In genomic region chr17:43790311-43790940, GRCh38 we compare ENCODE assay signal across 1 cellular context.
A peak's percentile ranks its signal among the peaks of the same experiment; 100 is the strongest.
TF ChIP-seq lines count a peak whose summit lies in the region.

No MANE protein-coding gene starts in this region.

TF ChIP-seq in HepG2, 621 proteins besides CTCF, POLR2A, EP300 and RAD21 (continues in another document):
- TF ChIP-seq IRF2 (CRISPR knock-in tag; IDR thresholded peaks at IDR 0.05), result no peak
- TF ChIP-seq GATA4 (IDR thresholded peaks at IDR 0.05; ENCODE audit: borderline replicate concordance, low read depth), result no peak
- no peak for TF ChIP-seq ZNF121 (CRISPR knock-in tag; IDR thresholded peaks at IDR 0.05)
- TF ChIP-seq PBX2 (CRISPR knock-in tag; IDR thresholded peaks at IDR 0.05), result no peak
- no peak for TF ChIP-seq ZNF598 (CRISPR knock-in tag; IDR thresholded peaks at IDR 0.05; ENCODE audit: borderline replicate concordance)
- TF ChIP-seq ATAD3A (CRISPR knock-in tag; IDR thresholded peaks at IDR 0.05), result no peak
- TF ChIP-seq SMC3 (IDR thresholded peaks at IDR 0.05; ENCODE audit: low read length), result 0 out of 2 replicates have a peak, but pooled peaks have one; percentile 7
- no peak for TF ChIP-seq ZNF749 (CRISPR knock-in tag; IDR thresholded peaks at IDR 0.05; ENCODE audit: borderline replicate concordance)
- TF ChIP-seq STAT5B (CRISPR knock-in tag; IDR thresholded peaks at IDR 0.05), result no peak
- TF ChIP-seq ZNF362 (CRISPR knock-in tag; IDR thresholded peaks at IDR 0.05; ENCODE audit: borderline replicate concordance), result peak; percentile 39; the same call in 1 of the 2 replicates
- no peak for TF ChIP-seq ATF1 (CRISPR knock-in tag; IDR thresholded peaks at IDR 0.05)
- peak; percentile 34; the same call in 1 of the 2 replicates for TF ChIP-seq ZBTB33 (CRISPR knock-in tag; IDR thresholded peaks at IDR 0.05)
- no peak for TF ChIP-seq ZNF570 (CRISPR knock-in tag; IDR thresholded peaks at IDR 0.05; ENCODE audit: borderline replicate concordance)
- TF ChIP-seq PHF21A (CRISPR knock-in tag; IDR thresholded peaks at IDR 0.05), result no peak
- TF ChIP-seq ZNF543 (CRISPR knock-in tag; IDR thresholded peaks at IDR 0.05), result no peak
- TF ChIP-seq ZBTB46 (CRISPR knock-in tag; IDR thresholded peaks at IDR 0.05; ENCODE audit: borderline replicate concordance), result 0 out of 2 replicates have a peak, but pooled peaks have one; percentile 47
- TF ChIP-seq ZBTB39 (CRISPR knock-in tag; IDR thresholded peaks at IDR 0.05), result peak; percentile 31; the same call in 1 of the 2 replicates
- peak; percentile 42 for TF ChIP-seq ZNF687 (CRISPR knock-in tag; IDR thresholded peaks at IDR 0.05)
- TF ChIP-seq KAT2B (IDR thresholded peaks at IDR 0.05; ENCODE audit: borderline replicate concordance, low read depth, low read length), result no peak
- TF ChIP-seq MEIS2 (CRISPR knock-in tag; IDR thresholded peaks at IDR 0.05), result no peak
- TF ChIP-seq ZNF546 (CRISPR knock-in tag; conservative IDR thresholded peaks at IDR 0.05), result no peak
- TF ChIP-seq SOX13 (IDR thresholded peaks at IDR 0.05), result no peak
- TF ChIP-seq SOX13 (CRISPR knock-in tag; conservative IDR thresholded peaks at IDR 0.05 in 1 of 2, IDR thresholded peaks at IDR 0.05 in 1 of 2), result no peak
- peak; percentile 90 for TF ChIP-seq STAG1 (CRISPR knock-in tag; IDR thresholded peaks at IDR 0.05)
- no peak for TF ChIP-seq SIX1 (CRISPR knock-in tag; IDR thresholded peaks at IDR 0.05; ENCODE audit: borderline replicate concordance)
- no peak for TF ChIP-seq ZNF557 (CRISPR knock-in tag; IDR thresholded peaks at IDR 0.05)
- peak; percentile 21; the same call in 1 of the 2 replicates for TF ChIP-seq KDM2A (CRISPR knock-in tag; IDR thresholded peaks at IDR 0.05; ENCODE audit: borderline replicate concordance, low read depth)
- TF ChIP-seq HIC2 (CRISPR knock-in tag; IDR thresholded peaks at IDR 0.05; ENCODE audit: low read depth), result peak; percentile 72; the same call in 1 of the 2 replicates
- no peak for TF ChIP-seq REPIN1 (CRISPR knock-in tag; IDR thresholded peaks at IDR 0.05; ENCODE audit: borderline replicate concordance, low read depth)
- no peak for TF ChIP-seq ZFY (CRISPR knock-in tag; IDR thresholded peaks at IDR 0.05)
- 0 out of 2 replicates have a peak, but pooled peaks have one; percentile 19 for TF ChIP-seq ZNF562 (CRISPR knock-in tag; IDR thresholded peaks at IDR 0.05; ENCODE audit: borderline replicate concordance)
- TF ChIP-seq ZFP36L1 (CRISPR knock-in tag; IDR thresholded peaks at IDR 0.05), result no peak
- no peak for TF ChIP-seq ZNF280B (CRISPR knock-in tag; IDR thresholded peaks at IDR 0.05; ENCODE audit: borderline replicate concordance)
- TF ChIP-seq ZNF773 (CRISPR knock-in tag; IDR thresholded peaks at IDR 0.05; ENCODE audit: borderline replicate concordance), result no peak
- TF ChIP-seq SIN3B (IDR thresholded peaks at IDR 0.05; ENCODE audit: low read length), result no peak
- TF ChIP-seq DRAP1 (CRISPR knock-in tag; IDR thresholded peaks at IDR 0.05), result no peak
- TF ChIP-seq ZNF501 (CRISPR knock-in tag; IDR thresholded peaks at IDR 0.05), result no peak
- TF ChIP-seq ZNF3 (CRISPR knock-in tag; IDR thresholded peaks at IDR 0.05), result no peak
- TF ChIP-seq ZNF326 (CRISPR knock-in tag; IDR thresholded peaks at IDR 0.05; ENCODE audit: borderline replicate concordance), result no peak
- TF ChIP-seq HNRNPL (IDR thresholded peaks at IDR 0.05; ENCODE audit: low read depth, low read length), result peak; percentile 94
- no peak for TF ChIP-seq ZBTB42 (CRISPR knock-in tag; IDR thresholded peaks at IDR 0.05)
- no peak for TF ChIP-seq SOX6 (IDR thresholded peaks at IDR 0.05)
- no peak for TF ChIP-seq SOX6 (CRISPR knock-in tag; IDR thresholded peaks at IDR 0.05)
- no peak for TF ChIP-seq ZNF468 (CRISPR knock-in tag; IDR thresholded peaks at IDR 0.05)
- TF ChIP-seq ZBTB4 (CRISPR knock-in tag; IDR thresholded peaks at IDR 0.05; ENCODE audit: borderline replicate concordance), result no peak
